35 cellular contexts compared by ENCODE assay signal in genomic region chr6:18897350-18897749, GRCh38.
"Had no signal": no experiment of that assay in that cellular context is flagged by ENCODE, and none has a peak within 500 bp of the region (broad histone marks: within the 10 kb centered on the region; RNA-seq: fewer than 3 reads in every experiment).

No MANE protein-coding gene starts in this region.

- H3K4me1 Mint-ChIP-seq: activated CD4-positive, alpha-beta T cell treated with anti-CD3 and anti-CD28 coated beads for 36 hours; activated CD4-positive, alpha-beta T cell treated with anti-CD3 and anti-CD28 coated beads, Interleukin-2, amount 10 ng/mL, durations not matched to agents 24 days and 14 days; activated CD8-positive, alpha-beta memory T cell treated with anti-CD3 and anti-CD28 coated beads, Interleukin-2, amount 10 ng/mL, durations not matched to agents 7 days and 5 days; activated naive CD4-positive, alpha-beta T cell treated with anti-CD3 and anti-CD28 coated beads, Interleukin-2, amount 50 U/mL, for 24 hours; activated naive CD8-positive, alpha-beta T cell treated with anti-CD3 and anti-CD28 coated beads for 36 hours; activated naive CD8-positive, alpha-beta T cell treated with anti-CD3 and anti-CD28 coated beads, Interleukin-2, amount 50 U/mL, for 24 hours; T-helper 17 cell had no signal

- H3K79me2 ChIP-seq: hepatocyte had no signal

- H3K4me3 Mint-ChIP-seq: activated CD4-positive, alpha-beta memory T cell treated with anti-CD3 and anti-CD28 coated beads for 36 hours; activated CD4-positive, alpha-beta T cell treated with anti-CD3 and anti-CD28 coated beads for 36 hours; activated CD4-positive, alpha-beta T cell treated with anti-CD3 and anti-CD28 coated beads, Interleukin-2, amount 10 ng/mL, durations not matched to agents 24 days and 14 days; activated CD8-positive, alpha-beta memory T cell treated with anti-CD3 and anti-CD28 coated beads, Interleukin-2, amount 10 ng/mL, durations not matched to agents 7 days and 5 days; activated CD8-positive, alpha-beta T cell treated with anti-CD3 and anti-CD28 coated beads, Interleukin-2, amount 10 ng/mL, durations not matched to agents 7 days and 5 days; activated naive CD4-positive, alpha-beta T cell treated with anti-CD3 and anti-CD28 coated beads for 36 hours; activated naive CD4-positive, alpha-beta T cell treated with anti-CD3 and anti-CD28 coated beads, Interleukin-2, amount 50 U/mL, for 24 hours; activated naive CD8-positive, alpha-beta T cell treated with anti-CD3 and anti-CD28 coated beads for 36 hours; activated naive CD8-positive, alpha-beta T cell treated with anti-CD3 and anti-CD28 coated beads, Interleukin-2, amount 50 U/mL, for 24 hours; activated T-helper 1 cell treated with anti-CD3 and anti-CD28 coated beads, Interleukin-12 subunit alpha, Interleukin-12 subunit beta, Interleukin-2, Interleukin-4 antibody, amounts not matched to agents 30 ng/mL and 10 ng/mL and 1 ng/mL, durations not matched to agents 14 hours and 24 hours and 36 hours; T-helper 17 cell; T-helper 2 cell treated with Interferon-gamma antibody and Interleukin-4, amounts not matched to agents 5 μg/mL and 100 μg/mL, for 36 hours had no signal

- H3K27me3 ChIP-seq: adrenal gland, body of pancreas, colonic mucosa, esophagus muscularis mucosa, foreskin keratinocyte, gastrocnemius medialis, heart left ventricle, hepatocyte had no signal

- H3K9me3 Mint-ChIP-seq: activated CD4-positive, alpha-beta T cell treated with anti-CD3 and anti-CD28 coated beads, Interleukin-2, amount 10 ng/mL, durations not matched to agents 24 days and 14 days; activated naive CD4-positive, alpha-beta T cell treated with anti-CD3 and anti-CD28 coated beads, Interleukin-2, amount 50 U/mL, for 24 hours; activated T-helper 1 cell treated with anti-CD3 and anti-CD28 coated beads, Interleukin-12 subunit alpha, Interleukin-12 subunit beta, Interleukin-2, Interleukin-4 antibody, amounts not matched to agents 30 ng/mL and 10 ng/mL and 1 ng/mL, durations not matched to agents 14 hours and 24 hours and 36 hours; activated T-helper 2 cell treated with anti-CD3 and anti-CD28 coated beads, Interferon-gamma antibody, Interleukin-2, Interleukin-4, amounts not matched to agents 10 μg/mL and 5 μg/mL and 100 μg/mL, durations not matched to agents 14 hours and 24 hours and 36 hours; T-helper 2 cell treated with Interferon-gamma antibody and Interleukin-4, amounts not matched to agents 5 μg/mL and 100 μg/mL, for 36 hours had no signal

- H3K4me3 ChIP-seq: adrenal gland, body of pancreas, colonic mucosa, esophagus muscularis mucosa, gastrocnemius medialis, heart left ventricle, hepatocyte had no signal

- ATAC-seq: activated CD4-positive, alpha-beta T cell treated with anti-CD3 and anti-CD28 coated beads for 36 hours; activated CD8-positive, alpha-beta memory T cell treated with anti-CD3 and anti-CD28 coated beads, Interleukin-2, amount 10 ng/mL, durations not matched to agents 7 days and 5 days; activated CD8-positive, alpha-beta T cell treated with anti-CD3 and anti-CD28 coated beads, Interleukin-2, amount 10 ng/mL, durations not matched to agents 7 days and 5 days; activated naive CD8-positive, alpha-beta T cell treated with anti-CD3 and anti-CD28 coated beads, Interleukin-2, amount 50 U/mL, for 24 hours; body of pancreas; foreskin keratinocyte; gastrocnemius medialis; heart left ventricle; T-helper 17 cell had no signal

- H3K36me3 ChIP-seq: adrenal gland, colonic mucosa, esophagus muscularis mucosa, gastrocnemius medialis, heart left ventricle, WERI-Rb-1 had no signal

- H3K27ac Mint-ChIP-seq: activated CD4-positive, alpha-beta memory T cell treated with anti-CD3 and anti-CD28 coated beads for 36 hours; activated CD4-positive, alpha-beta T cell treated with anti-CD3 and anti-CD28 coated beads for 36 hours; activated CD4-positive, alpha-beta T cell treated with anti-CD3 and anti-CD28 coated beads, Interleukin-2, amount 10 ng/mL, durations not matched to agents 24 days and 14 days; activated CD8-positive, alpha-beta memory T cell treated with anti-CD3 and anti-CD28 coated beads, Interleukin-2, amount 10 ng/mL, durations not matched to agents 7 days and 5 days; activated CD8-positive, alpha-beta T cell treated with anti-CD3 and anti-CD28 coated beads, Interleukin-2, amount 10 ng/mL, durations not matched to agents 7 days and 5 days; activated naive CD4-positive, alpha-beta T cell treated with anti-CD3 and anti-CD28 coated beads for 36 hours; activated naive CD4-positive, alpha-beta T cell treated with anti-CD3 and anti-CD28 coated beads, Interleukin-2, amount 50 U/mL, for 24 hours; activated naive CD8-positive, alpha-beta T cell treated with anti-CD3 and anti-CD28 coated beads for 36 hours; activated naive CD8-positive, alpha-beta T cell treated with anti-CD3 and anti-CD28 coated beads, Interleukin-2, amount 50 U/mL, for 24 hours; activated T-helper 1 cell treated with anti-CD3 and anti-CD28 coated beads, Interleukin-12 subunit alpha, Interleukin-12 subunit beta, Interleukin-2, Interleukin-4 antibody, amounts not matched to agents 30 ng/mL and 10 ng/mL and 1 ng/mL, durations not matched to agents 14 hours and 24 hours and 36 hours; activated T-helper 2 cell treated with anti-CD3 and anti-CD28 coated beads, Interferon-gamma antibody, Interleukin-2, Interleukin-4, amounts not matched to agents 10 μg/mL and 5 μg/mL and 100 μg/mL, durations not matched to agents 14 hours and 24 hours and 36 hours; T-helper 17 cell; T-helper 2 cell treated with Interferon-gamma antibody and Interleukin-4, amounts not matched to agents 5 μg/mL and 100 μg/mL, for 36 hours had no signal

- H3K27me3 Mint-ChIP-seq: activated CD4-positive, alpha-beta memory T cell treated with anti-CD3 and anti-CD28 coated beads for 36 hours; activated CD4-positive, alpha-beta T cell treated with anti-CD3 and anti-CD28 coated beads for 36 hours; activated CD4-positive, alpha-beta T cell treated with anti-CD3 and anti-CD28 coated beads, Interleukin-2, amount 10 ng/mL, durations not matched to agents 24 days and 14 days; activated CD8-positive, alpha-beta memory T cell treated with anti-CD3 and anti-CD28 coated beads, Interleukin-2, amount 10 ng/mL, durations not matched to agents 7 days and 5 days; activated naive CD4-positive, alpha-beta T cell treated with anti-CD3 and anti-CD28 coated beads, Interleukin-2, amount 50 U/mL, for 24 hours; activated naive CD8-positive, alpha-beta T cell treated with anti-CD3 and anti-CD28 coated beads for 36 hours; activated naive CD8-positive, alpha-beta T cell treated with anti-CD3 and anti-CD28 coated beads, Interleukin-2, amount 50 U/mL, for 24 hours; T-helper 17 cell had no signal

- DNase-seq: activated CD4-positive, alpha-beta memory T cell treated with anti-CD3 and anti-CD28 coated beads for 36 hours; activated CD4-positive, alpha-beta T cell treated with anti-CD3 and anti-CD28 coated beads for 36 hours; activated CD4-positive, alpha-beta T cell treated with anti-CD3 and anti-CD28 coated beads, Interleukin-2, amount 10 ng/mL, durations not matched to agents 24 days and 14 days; activated CD4-positive, CD25-positive, alpha-beta regulatory T cell; activated CD4-positive, CD25-positive, alpha-beta regulatory T cell treated with anti-CD3 and anti-CD28 coated beads, Interleukin-2, amount 50 U/mL, for 72 hours; activated CD8-positive, alpha-beta memory T cell treated with anti-CD3 and anti-CD28 coated beads, Interleukin-2, amount 10 ng/mL, durations not matched to agents 7 days and 5 days; activated CD8-positive, alpha-beta memory T cell treated with anti-CD3 and anti-CD28 coated beads, Interleukin-2, amount 50 U/mL, for 4 hours; activated CD8-positive, alpha-beta T cell treated with anti-CD3 and anti-CD28 coated beads, Interleukin-2, amount 10 ng/mL, durations not matched to agents 7 days and 5 days; activated effector memory CD4-positive, alpha-beta T cell treated with anti-CD3 and anti-CD28 coated beads, Interleukin-2, amount 50 U/mL, for 16 hours; activated naive CD4-positive, alpha-beta T cell treated with anti-CD3 and anti-CD28 coated beads for 36 hours; activated naive CD8-positive, alpha-beta T cell treated with anti-CD3 and anti-CD28 coated beads for 36 hours; activated naive CD8-positive, alpha-beta T cell treated with anti-CD3 and anti-CD28 coated beads, Interleukin-2, amount 50 U/mL, for 24 hours; activated T-cell treated with anti-CD3 and anti-CD28 coated beads, Interleukin-2, amount 50 U/mL, for 1 hour; activated T-cell treated with anti-CD3 and anti-CD28 coated beads, Interleukin-2, amount 50 U/mL, for 48 hours; adrenal gland; amygdala; aorta; body of pancreas; central memory CD4-positive, alpha-beta T cell; cerebellar nuclear complex; colonic mucosa; effector CD8-positive, alpha-beta T cell; foreskin keratinocyte; gastrocnemius medialis; glutamatergic neuron; heart left ventricle; T-helper 17 cell; T1000; WERI-Rb-1 had no signal

- H3K4me1 ChIP-seq: adrenal gland, colonic mucosa, esophagus muscularis mucosa, foreskin keratinocyte, gastrocnemius medialis had no signal

- H3K27ac ChIP-seq: adrenal gland, body of pancreas, colonic mucosa, esophagus muscularis mucosa, foreskin keratinocyte, gastrocnemius medialis, heart left ventricle, hepatocyte, WERI-Rb-1 had no signal

- H3K36me3 Mint-ChIP-seq: activated CD4-positive, alpha-beta memory T cell treated with anti-CD3 and anti-CD28 coated beads for 36 hours; activated CD8-positive, alpha-beta memory T cell treated with anti-CD3 and anti-CD28 coated beads, Interleukin-2, amount 10 ng/mL, durations not matched to agents 7 days and 5 days; activated naive CD4-positive, alpha-beta T cell treated with anti-CD3 and anti-CD28 coated beads, Interleukin-2, amount 50 U/mL, for 24 hours; activated naive CD8-positive, alpha-beta T cell treated with anti-CD3 and anti-CD28 coated beads for 36 hours had no signal

- H3K4me2 ChIP-seq: hepatocyte had no signal
